Comparison of ENCODE assay signal across 8 cellular contexts in genomic region chrX:7083468-7084396, GRCh38.
DNase-seq lines count a peak whose midpoint lies in the region; ATAC-seq and TF ChIP-seq lines count a peak whose summit lies in the region.

No MANE protein-coding gene starts in this region.

- no peak overlapping the region for H3K23ac ChIP-seq in mesendoderm (ENCODE audit: low read length)

- no peak overlapping the region for H3K18ac ChIP-seq in mesendoderm (ENCODE audit: low read length)

- H3K4me3 Mint-ChIP-seq in activated naive CD8-positive, alpha-beta T cell: peak overlapping the region; percentile 67
- H3K4me3 Mint-ChIP-seq in GM23338: no peak overlapping the region

- DNase-seq in SJSA1 (ENCODE audit: low read depth in 1 of 2, low spot score in 2 of 2): peak; percentile 70 to 72
- DNase-seq in mesendoderm: peak; percentile 59
- DNase-seq in upper lobe of left lung: peak in 1 of 2 donors; percentile 52
- no peak for DNase-seq in GM23338 (ENCODE audit: low spot score)

- H3K4me3 ChIP-seq in ACC112 (ENCODE audit: low read depth, low read length) (peak overlapping the region; percentile 50; the same call in 1 of the 2 replicates), SJSA1 (no peak overlapping the region), mesendoderm (ENCODE audit: low read length) (no peak overlapping the region), upper lobe of left lung (no peak overlapping the region), GM23338 (no peak overlapping the region)

- no peak overlapping the region for H4K5ac ChIP-seq in mesendoderm (ENCODE audit: low read length)

- H2AFZ ChIP-seq in ACC112 (ENCODE audit: low read length, unreplicated experiment) (peak overlapping the region; percentile 50), GM23338 (no peak overlapping the region)

- H3K9me2 ChIP-seq in GM23338 (ENCODE audit: insufficient read depth): no peaks in the 10 kb centered on the region

- no peak for TF ChIP-seq POLR2A in upper lobe of left lung (IDR thresholded peaks at IDR 0.05)

- H3K27ac ChIP-seq in ACC112 (ENCODE audit: low read depth, low read length): peak overlapping the region; percentile 62; the same call in 1 of the 2 replicates
- peak overlapping the region; percentile 29; the same call in 1 of the 2 replicates for H3K27ac ChIP-seq in SJSA1
- no peak overlapping the region for H3K27ac ChIP-seq in mesendoderm (ENCODE audit: low read depth, low read length)
- H3K27ac ChIP-seq in upper lobe of left lung: peak overlapping the region in 2 of 4 donors; percentile 23 to 42
- H3K27ac ChIP-seq in GM23338 (ENCODE audit: low read depth): no peak overlapping the region

- H3K36me3 ChIP-seq in ACC112 (ENCODE audit: insufficient read depth, low read length): 0 out of 2 replicates have a peak, but pooled peaks cover 9% of the 10 kb centered on the region
- H3K36me3 ChIP-seq in SJSA1: no peaks in the 10 kb centered on the region
- H3K36me3 ChIP-seq in mesendoderm (ENCODE audit: control insufficient read depth, insufficient read depth, low read length): no peaks in the 10 kb centered on the region
- no peaks in the 10 kb centered on the region for H3K36me3 ChIP-seq in upper lobe of left lung
- no peaks in the 10 kb centered on the region for H3K36me3 ChIP-seq in GM23338 (ENCODE audit: insufficient read depth)

- H3K27ac Mint-ChIP-seq in activated naive CD8-positive, alpha-beta T cell: peak overlapping the region; percentile 68
- H3K27ac Mint-ChIP-seq in GM23338: no peak overlapping the region; the same call in 1 of the 2 replicates

- TF ChIP-seq CTCF in upper lobe of left lung (IDR thresholded peaks at IDR 0.05) (no peak), GM23338 (conservative IDR thresholded peaks at IDR 0.05; ENCODE audit: low read depth in 2 of 2) (no peak)

- H2BK15ac ChIP-seq in mesendoderm (replicated peaks; ENCODE audit: low read depth): no peak overlapping the region

- no peak overlapping the region for H3K9ac ChIP-seq in mesendoderm (ENCODE audit: low read length)

- H3K9me3 ChIP-seq in SJSA1 (replicated peaks) (no peaks in the 10 kb centered on the region), upper lobe of left lung (no peaks in the 10 kb centered on the region)

- H2BK120ac ChIP-seq in mesendoderm (ENCODE audit: low read depth, low read length): no peak overlapping the region

- no peak overlapping the region for H3K56ac ChIP-seq in mesendoderm (ENCODE audit: low read length)

- peaks cover 41% of the 10 kb centered on the region for H3K4me1 Mint-ChIP-seq in activated naive CD8-positive, alpha-beta T cell (ENCODE audit: low read depth)
- peaks cover 18% of the 10 kb centered on the region; the same call in 2 of the 3 replicates for H3K4me1 Mint-ChIP-seq in GM23338

- no CpG with 5 or more reads among the region's 21 CpGs for whole genome bisulfite sequencing in mesendoderm (ENCODE audit: extremely low coverage, insufficient coverage, low lambda C conversion rate)
- WGBS in upper lobe of left lung, 2 donors: 53 to 61% methylated on average over 18 to 21 of the region's 21 CpGs

- H4K8ac ChIP-seq in mesendoderm (ENCODE audit: low read depth, low read length): no peak overlapping the region

- H3K4me2 ChIP-seq in mesendoderm (ENCODE audit: low read length): no peak overlapping the region
- no peak overlapping the region for H3K4me2 ChIP-seq in GM23338

- H3K79me1 ChIP-seq in mesendoderm (ENCODE audit: low read length): no peaks in the 10 kb centered on the region

- peak; percentile 96 for ATAC-seq in GM18909 (IDR thresholded peaks at IDR 0.05; ENCODE audit: poor library complexity, unreplicated experiment)
- peak; percentile 87 for ATAC-seq in HG03135 (IDR thresholded peaks at IDR 0.05; ENCODE audit: unreplicated experiment)
- peak; percentile 37 to 80 for ATAC-seq in upper lobe of left lung (ENCODE audit: low FRiP score in 2 of 2)
- ATAC-seq in GM23338: no peak

- H2BK5ac ChIP-seq in mesendoderm (ENCODE audit: low read length): no peak overlapping the region

- no peaks in the 10 kb centered on the region for H3F3A ChIP-seq in GM23338 (replicated peaks; ENCODE audit: low read depth)

- TF ChIP-seq EP300 in upper lobe of left lung (IDR thresholded peaks at IDR 0.05): no peak

- H2AK5ac ChIP-seq in mesendoderm (ENCODE audit: low read length): no peak overlapping the region

- H3K4me1 ChIP-seq in ACC112 (ENCODE audit: control insufficient read depth, insufficient read depth, low read length, unreplicated experiment): peaks cover 18% of the 10 kb centered on the region
- H3K4me1 ChIP-seq in SJSA1 (replicated peaks): peaks cover 9% of the 10 kb centered on the region
- H3K4me1 ChIP-seq in mesendoderm (ENCODE audit: control insufficient read depth, low read depth, low read length): peaks cover 4% of the 10 kb centered on the region
- peaks cover 0 to 36% (median 9%) of the 10 kb centered on the region in 4 donors for H3K4me1 ChIP-seq in upper lobe of left lung
- H3K4me1 ChIP-seq in GM23338 (ENCODE audit: insufficient read depth): no peaks in the 10 kb centered on the region

- H3K79me2 ChIP-seq in ACC112 (ENCODE audit: control insufficient read depth, insufficient read depth, low read length, unreplicated experiment) (peaks cover 28% of the 10 kb centered on the region), mesendoderm (ENCODE audit: control insufficient read depth, insufficient read depth, low read length) (no peaks in the 10 kb centered on the region), GM23338 (replicated peaks; ENCODE audit: insufficient read depth) (0 out of 2 replicates have a peak, but pooled peaks cover 4% of the 10 kb centered on the region)

- no peaks in the 10 kb centered on the region for H4K20me1 ChIP-seq in GM23338 (replicated peaks; ENCODE audit: insufficient read depth)

- H3K9me3 Mint-ChIP-seq in activated naive CD8-positive, alpha-beta T cell (ENCODE audit: low read depth): no peaks in the 10 kb centered on the region
- no peaks in the 10 kb centered on the region; the same call in 2 of the 3 replicates for H3K9me3 Mint-ChIP-seq in GM23338

- H3K4ac ChIP-seq in mesendoderm (ENCODE audit: low read depth, low read length): no peak overlapping the region

- no peaks in the 10 kb centered on the region for H3K36me3 Mint-ChIP-seq in activated naive CD8-positive, alpha-beta T cell
- H3K36me3 Mint-ChIP-seq in GM23338 (ENCODE audit: low read depth): peaks cover 3% of the 10 kb centered on the region; the same call in 1 of the 3 replicates

- H3K27me3 ChIP-seq in ACC112 (ENCODE audit: insufficient read depth, low read length) (no peaks in the 10 kb centered on the region), SJSA1 (replicated peaks) (no peaks in the 10 kb centered on the region), mesendoderm (ENCODE audit: insufficient read depth, low read length, poor library complexity) (no peaks in the 10 kb centered on the region), upper lobe of left lung (no peaks in the 10 kb centered on the region), GM23338 (ENCODE audit: insufficient read depth) (no peaks in the 10 kb centered on the region)

- H3K27me3 Mint-ChIP-seq in activated naive CD8-positive, alpha-beta T cell: no peaks in the 10 kb centered on the region
- H3K27me3 Mint-ChIP-seq in GM23338 (ENCODE audit: insufficient read depth, low read depth, poor library complexity): no peaks in the 10 kb centered on the region

TF ChIP-seq in GM23338, 12 proteins besides CTCF, POLR2A, EP300 and RAD21 (continues in another document):
- TF ChIP-seq EZH2phosphoT487 (IDR thresholded peaks at IDR 0.05; ENCODE audit: unreplicated experiment) (no peak), ZNF331 (CRISPR knock-in tag; IDR thresholded peaks at IDR 0.05; ENCODE audit: low read depth) (no peak), STAT1 (IDR thresholded peaks at IDR 0.05; ENCODE audit: unreplicated experiment) (no peak), JUNB (IDR thresholded peaks at IDR 0.05; ENCODE audit: unreplicated experiment) (no peak)

Comparison
In these comparisons a context has a peak if more than half of its experiments do, and no peak if none do; other contexts are left out.
1. H3K27ac ChIP-seq: peak in ACC112 (single experiment) and SJSA1 (single experiment); none in mesendoderm (single experiment) and GM23338 (single experiment).